Comparison of ENCODE assay signal across 15 cellular contexts in genomic region chr6:104186836-104187235, GRCh38.
DNase-seq lines count a peak whose midpoint lies in the region; ATAC-seq and TF ChIP-seq lines count a peak whose summit lies in the region.
"Had no signal": no experiment of that assay in that cellular context is flagged by ENCODE, and none has a peak within 500 bp of the region (broad histone marks: within the 10 kb centered on the region; RNA-seq: fewer than 3 reads in every experiment).

No MANE protein-coding gene starts in this region.

- DNase-seq in MCF 10A (ENCODE audit: unreplicated experiment) (peak; percentile 4), breast epithelium (ENCODE audit: low spot score in 2 of 2) (no peak), PC-9 (peak; percentile 40 to 64), islet precursor cell (peak; percentile 84), hypothalamus (lab: John Stamatoyannopoulos, UW) (no peak)
- DNase-seq: AML-193; Caco-2; CD4-positive, alpha-beta T cell; GF-D8; H9 had no signal

- H3K36me3 Mint-ChIP-seq in MCF 10A (ENCODE audit: insufficient read depth, unreplicated experiment), result peaks cover 6% of the 10 kb centered on the region

- H3K4me3 Mint-ChIP-seq in MCF 10A (ENCODE audit: unreplicated experiment), result no peak overlapping the region
- H3K4me3 Mint-ChIP-seq: CD4-positive, alpha-beta T cell; H9 had no signal

- H3K9me2 ChIP-seq in PC-9 (ENCODE audit: insufficient read depth), result no peaks in the 10 kb centered on the region

- TF ChIP-seq POLR2A in breast epithelium (IDR thresholded peaks at IDR 0.05), result no peak

- peak overlapping the region; percentile 7 for H3K27ac Mint-ChIP-seq in MCF 10A (ENCODE audit: low read depth, unreplicated experiment)
- H3K27ac Mint-ChIP-seq: CD4-positive, alpha-beta T cell; H9 had no signal

- H2AFZ ChIP-seq in PC-9, result no peak overlapping the region

- BruUV-seq in MCF 10A (replicated peaks; lab: Mats Ljungman, UMichigan) (no TSS peak), PC-9 (replicated peaks; lab: Mats Ljungman, UMichigan) (no TSS peak)

- H3K4me1 ChIP-seq in breast epithelium (no peaks in the 10 kb centered on the region), PC-9 (replicated peaks; ENCODE audit: insufficient read depth) (peaks cover 9% of the 10 kb centered on the region)
- H3K4me1 ChIP-seq: A549, Caco-2 had no signal

- peak overlapping the region; percentile 13 for H3K4me2 ChIP-seq in PC-9
- H3K4me2 ChIP-seq: A549 had no signal

- intact Hi-C loops in MCF 10A (cut with micrococcal nuclease) (loop anchor here (10.0 kb wide), 1 partner anchor 172 kb away; no protein-coding TSS in a partner anchor), breast epithelium (cut with DNase I; ENCODE audit: low total_unique reads) (no loop called here), PC-9 (cut with micrococcal nuclease; ENCODE audit: unreplicated experiment) (no loop called here)

- H4K20me1 ChIP-seq in PC-9 (ENCODE audit: insufficient read depth), result no peaks in the 10 kb centered on the region

- TF ChIP-seq CTCF in MCF 10A (IDR thresholded peaks at IDR 0.05; ENCODE audit: unreplicated experiment), result no peak
- no peak for TF ChIP-seq CTCF in breast epithelium (IDR thresholded peaks at IDR 0.05)
- TF ChIP-seq CTCF in PC-9 (conservative IDR thresholded peaks at IDR 0.05), result no peak

- H3K27ac ChIP-seq in breast epithelium, result no peak overlapping the region
- H3K27ac ChIP-seq in PC-9, result no peak overlapping the region
- H3K27ac ChIP-seq: 22Rv1, A549, C4-2B had no signal

- no peaks in the 10 kb centered on the region for H3K9me3 Mint-ChIP-seq in MCF 10A (ENCODE audit: unreplicated experiment)

- H3K27me3 Mint-ChIP-seq in MCF 10A (ENCODE audit: insufficient read depth, unreplicated experiment), result no peaks in the 10 kb centered on the region
- H3K27me3 Mint-ChIP-seq: CD4-positive, alpha-beta T cell had no signal

- POLR2A ChIA-PET in MCF 10A (lab: Yijun Ruan, JAX), result interaction anchor here (0.9 kb wide), 1 partner anchor 28 kb away, joined by 3 read pairs; no protein-coding TSS in a partner anchor
- POLR2A ChIA-PET in PC-9 (lab: Charles Lee; ENCODE audit: unreplicated experiment), result interaction anchor here (0.5 kb wide), 1 partner anchor 103 kb away, joined by 3 read pairs; no protein-coding TSS in a partner anchor

- H3K36me3 ChIP-seq in breast epithelium (no peaks in the 10 kb centered on the region), PC-9 (ENCODE audit: low read depth) (no peaks in the 10 kb centered on the region)

- H3K27me3 ChIP-seq in breast epithelium, result no peaks in the 10 kb centered on the region
- no peaks in the 10 kb centered on the region for H3K27me3 ChIP-seq in PC-9 (ENCODE audit: insufficient read depth, low read depth)

- H3F3A ChIP-seq in PC-9 (ENCODE audit: insufficient read depth, low read depth), result no peaks in the 10 kb centered on the region

- H3K4me3 ChIP-seq in breast epithelium, result no peak overlapping the region
- H3K4me3 ChIP-seq in PC-9, result no peak overlapping the region
- H3K4me3 ChIP-seq: A549 had no signal

- ATAC-seq in HG02973 (IDR thresholded peaks at IDR 0.05; ENCODE audit: unreplicated experiment) (no peak), GM18907 (IDR thresholded peaks at IDR 0.05; ENCODE audit: unreplicated experiment) (no peak)
- ATAC-seq: A549 had no signal

- CTCF ChIA-PET in MCF 10A (lab: Yijun Ruan, JAX) (no interaction called here), PC-9 (lab: Charles Lee) (no interaction called here)

- H3K9me3 ChIP-seq in breast epithelium, result peaks cover 7 to 13% of the 10 kb centered on the region in 2 donors
- H3K9me3 ChIP-seq in PC-9 (ENCODE audit: insufficient read depth, low read depth), result no peaks in the 10 kb centered on the region
- H3K9me3 ChIP-seq: A549, Caco-2 had no signal

- H3K79me2 ChIP-seq in PC-9 (ENCODE audit: low read depth), result no peaks in the 10 kb centered on the region

- peaks cover 19% of the 10 kb centered on the region for H3K4me1 Mint-ChIP-seq in MCF 10A (ENCODE audit: insufficient read depth, unreplicated experiment)

Comparison
In these comparisons a context has a peak if more than half of its experiments do, and no peak if none do; other contexts are left out.
1. DNase-seq: peak in MCF 10A (single experiment), PC-9 (2 of 2) and islet precursor cell (single experiment); none in breast epithelium (0 of 2) and hypothalamus (0 of 51).